In genomic region chr10:22599048-22599561, GRCh38 we compare ENCODE assay signal across 9 cellular contexts.
A peak's percentile ranks its signal among the peaks of the same experiment; 100 is the strongest.
DNase-seq lines count a peak whose midpoint lies in the region; ATAC-seq and TF ChIP-seq lines count a peak whose summit lies in the region.
"Had no signal": no experiment of that assay in that cellular context is flagged by ENCODE, and none has a peak within 500 bp of the region (broad histone marks: within the 10 kb centered on the region; RNA-seq: fewer than 3 reads in every experiment).

No MANE protein-coding gene starts in this region.

- CTCF ChIA-PET in HEK293 (lab: Yijun Ruan, JAX) (interaction anchor here (1.2 kb wide), 1 partner anchor 13 kb away, joined by 3 read pairs; no protein-coding TSS in a partner anchor), WTC11 (lab: Charles Lee) (no interaction called here)

- DNase-seq in WTC11 (ENCODE audit: low spot score) (no peak), immature natural killer cell (no peak), NCI-H524 treated with DMSO at 0.1 percent for 48 hours (lab: John Stamatoyannopoulos, UW) (no peak), iPS-NIHi11 (ENCODE audit: low spot score) (no peak)
- DNase-seq: NCI-H1048 had no signal

- peak overlapping the region; percentile 76 for H3K4me2 ChIP-seq in BLaER1

- no peak overlapping the region for H3K4me3 ChIP-seq in BLaER1
- no peak overlapping the region for H3K4me3 ChIP-seq in HEK293 (ENCODE audit: low read depth, low read length)

- H3K4me1 Mint-ChIP-seq in WTC11, result peaks cover 40% of the 10 kb centered on the region
- peaks cover 91 to 94% of the 10 kb centered on the region in 2 donors for H3K4me1 Mint-ChIP-seq in immature natural killer cell

- H3K9ac ChIP-seq in BLaER1, result no peak overlapping the region

- peaks cover 64% of the 10 kb centered on the region for H3K4me1 ChIP-seq in BLaER1
- peaks cover 23% of the 10 kb centered on the region for H3K4me1 ChIP-seq in HEK293 (ENCODE audit: control insufficient read depth, insufficient read depth, low read length)

- peaks cover 4% of the 10 kb centered on the region; the same call in 1 of the 2 replicates for H3K36me3 Mint-ChIP-seq in WTC11
- H3K36me3 Mint-ChIP-seq in immature natural killer cell, result peaks cover 12 to 36% (median 16%) of the 10 kb centered on the region in 3 donors

- H3K27me3 ChIP-seq in BLaER1, result no peaks in the 10 kb centered on the region

- TF ChIP-seq CTCF in HEK293 (tag by site-specific recombination; IDR thresholded peaks at IDR 0.05) (no peak), WTC11 (IDR thresholded peaks at IDR 0.05) (no peak)

- no peaks in the 10 kb centered on the region for H3K27me3 Mint-ChIP-seq in WTC11 (ENCODE audit: low read depth)
- peaks cover 4 to 42% (median 28%) of the 10 kb centered on the region in 3 donors for H3K27me3 Mint-ChIP-seq in immature natural killer cell (ENCODE audit: low read depth in 3 of 3)

- no peak overlapping the region for H3K4me3 Mint-ChIP-seq in WTC11
- H3K4me3 Mint-ChIP-seq in immature natural killer cell, result peak overlapping the region; percentile 23 to 73 (median 66)

- H3K27ac ChIP-seq in BLaER1, result no peak overlapping the region
- peak overlapping the region; percentile 62 for H3K27ac ChIP-seq in HEK293 (ENCODE audit: extremely low read depth, low read depth, low read length)

- no peaks in the 10 kb centered on the region; the same call in 1 of the 2 replicates for H3K9me3 Mint-ChIP-seq in WTC11
- no peaks in the 10 kb centered on the region for H3K9me3 Mint-ChIP-seq in immature natural killer cell

- peak overlapping the region; percentile 52; the same call in 1 of the 2 replicates for H3K27ac Mint-ChIP-seq in WTC11
- peak overlapping the region; percentile 94 to 100 (median 98) for H3K27ac Mint-ChIP-seq in immature natural killer cell

- H3K9me3 ChIP-seq in BLaER1, result no peaks in the 10 kb centered on the region; the same call in 1 of the 2 replicates
- H3K9me3 ChIP-seq in HEK293 (ENCODE audit: control insufficient read depth, insufficient read depth, low read depth, low read length), result no peaks in the 10 kb centered on the region

- peaks cover 16% of the 10 kb centered on the region for H3K36me3 ChIP-seq in BLaER1
- H3K36me3 ChIP-seq in HEK293 (ENCODE audit: control insufficient read depth in 2 of 2, insufficient read depth in 1 of 2, low read length in 2 of 2), result no peaks in the 10 kb centered on the region

- H4K20me1 ChIP-seq in BLaER1, result peaks cover 23% of the 10 kb centered on the region

- POLR2A ChIA-PET in HEK293 (lab: Yijun Ruan, JAX) (interaction anchor here (0.6 to 0.9 kb wide), 2 partner anchors 98 to 113 kb away, joined by 3 to 5 read pairs; no protein-coding TSS in a partner anchor), WTC11 (lab: Charles Lee) (no interaction called here)

- ATAC-seq in WTC11, result no peak
- no peak for ATAC-seq in GM18517 (IDR thresholded peaks at IDR 0.05; ENCODE audit: unreplicated experiment)
- ATAC-seq in HG03565 (IDR thresholded peaks at IDR 0.05; ENCODE audit: unreplicated experiment), result no peak

TF ChIP-seq in HEK293, 187 proteins besides CTCF, POLR2A, EP300 and RAD21 (continues in another document):
- peak; percentile 59 for TF ChIP-seq OSR2 (tag by site-specific recombination; IDR thresholded peaks at IDR 0.05)
- peak; percentile 69 for TF ChIP-seq HIC1 (tag by site-specific recombination; IDR thresholded peaks at IDR 0.05)
- 0 out of 2 replicates have a peak, but pooled peaks have one; percentile 19 for TF ChIP-seq ZFP37 (tag by site-specific recombination; IDR thresholded peaks at IDR 0.05)
- 0 out of 2 replicates have a peak, but pooled peaks have one; percentile 54 for TF ChIP-seq ZNF24 (tag by site-specific recombination; IDR thresholded peaks at IDR 0.05)
- no peak for TF ChIP-seq ZNF521 (tag by site-specific recombination; IDR thresholded peaks at IDR 0.05)
- TF ChIP-seq ZNF362 (tag by site-specific recombination; IDR thresholded peaks at IDR 0.05), result peak; percentile 22; the same call in 1 of the 2 replicates
- peak; percentile 80 for TF ChIP-seq ZNF629 (tag by site-specific recombination; IDR thresholded peaks at IDR 0.05)
- TF ChIP-seq ZNF23 (tag by site-specific recombination; IDR thresholded peaks at IDR 0.05; ENCODE audit: borderline replicate concordance), result no peak
- no peak for TF ChIP-seq ZNF660 (tag by site-specific recombination; IDR thresholded peaks at IDR 0.05)
- peak; percentile 50; the same call in 1 of the 2 replicates for TF ChIP-seq ZNF394 (tag by site-specific recombination; IDR thresholded peaks at IDR 0.05; ENCODE audit: borderline replicate concordance)
- peak; percentile 85 for TF ChIP-seq ZSCAN23 (tag by site-specific recombination; IDR thresholded peaks at IDR 0.05)
- TF ChIP-seq ZNF76 (tag by site-specific recombination; IDR thresholded peaks at IDR 0.05; ENCODE audit: borderline replicate concordance, low read depth), result no peak
- TF ChIP-seq ZNF571 (tag by site-specific recombination; IDR thresholded peaks at IDR 0.05), result no peak

TF ChIP-seq in WTC11, 78 proteins besides CTCF, POLR2A, EP300 and RAD21:
- TF ChIP-seq ETV6 (CRISPR knock-in tag; IDR thresholded peaks at IDR 0.05), result no peak
- no peak for TF ChIP-seq IRF2 (CRISPR knock-in tag; IDR thresholded peaks at IDR 0.05; ENCODE audit: borderline replicate concordance, low read depth)
- no peak for TF ChIP-seq ZNF396 (CRISPR knock-in tag; IDR thresholded peaks at IDR 0.05; ENCODE audit: borderline replicate concordance)
- no peak for TF ChIP-seq MLX (CRISPR knock-in tag; IDR thresholded peaks at IDR 0.05)
